Comparison of ENCODE assay signal across 1 cellular context in genomic region chr11:12802418-12803085, GRCh38.
TF ChIP-seq lines count a peak whose summit lies in the region.

No MANE protein-coding gene starts in this region.

TF ChIP-seq in K562, 482 proteins besides CTCF, POLR2A, EP300 and RAD21 (continued from another document):
- TF ChIP-seq GMEB1 (CRISPR knock-in tag; IDR thresholded peaks at IDR 0.05) (no peak), CREM (IDR thresholded peaks at IDR 0.05; ENCODE audit: low read depth) (0 out of 2 replicates have a peak, but pooled peaks have one; percentile 24), TGIF2 (CRISPR knock-in tag; IDR thresholded peaks at IDR 0.05) (no peak), CEBPB (tag; IDR thresholded peaks at IDR 0.05) (peak; percentile 100), TFE3 (CRISPR knock-in tag; IDR thresholded peaks at IDR 0.05) (no peak), THRAP3 (IDR thresholded peaks at IDR 0.05; ENCODE audit: borderline replicate concordance) (no peak), POLR3A (IDR thresholded peaks at IDR 0.05; ENCODE audit: borderline replicate concordance, extremely low read depth, insufficient read depth, insufficient read length) (no peak), RBM15 (IDR thresholded peaks at IDR 0.05; ENCODE audit: insufficient read depth, low read length) (no peak), ZNF384 (IDR thresholded peaks at IDR 0.05; ENCODE audit: low read depth, low read length) (0 out of 2 replicates have a peak, but pooled peaks have one; percentile 46), ZFX (CRISPR knock-in tag; IDR thresholded peaks at IDR 0.05) (peak; percentile 58), ERF (CRISPR knock-in tag; IDR thresholded peaks at IDR 0.05) (no peak), ATF3 (IDR thresholded peaks at IDR 0.05) (peak; percentile 38; the same call in 1 of the 2 replicates), ATF3 (CRISPR knock-in tag; conservative IDR thresholded peaks at IDR 0.05) (no peak), BCLAF1 (IDR thresholded peaks at IDR 0.05; ENCODE audit: borderline replicate concordance in 1 of 2, control insufficient read depth in 1 of 2, low read depth in 2 of 2, low read length in 1 of 2) (no peak), TFAP4 (CRISPR knock-in tag; IDR thresholded peaks at IDR 0.05; ENCODE audit: borderline replicate concordance) (0 out of 2 replicates have a peak, but pooled peaks have one; percentile 27), SMAD2 (IDR thresholded peaks at IDR 0.05; ENCODE audit: low read depth, low read length) (no peak), MEIS2 (IDR thresholded peaks at IDR 0.05; ENCODE audit: partially characterized antibody) (peak; percentile 18), HNRNPLL (IDR thresholded peaks at IDR 0.05; ENCODE audit: low read depth, low read length, poor library complexity, severe bottlenecking) (no peak), ATF7 (IDR thresholded peaks at IDR 0.05) (0 out of 2 replicates have a peak, but pooled peaks have one; percentile 42), BMI1 (IDR thresholded peaks at IDR 0.05; ENCODE audit: low read length) (peak; percentile 72), RFX1 (IDR thresholded peaks at IDR 0.05) (peak; percentile 96), MEF2A (IDR thresholded peaks at IDR 0.05; ENCODE audit: control insufficient read depth, low read depth, low read length) (no peak), ZNF655 (CRISPR knock-in tag; IDR thresholded peaks at IDR 0.05) (no peak), CBFA2T3 (IDR thresholded peaks at IDR 0.05) (peak; percentile 36; the same call in 1 of the 2 replicates), CLOCK (CRISPR knock-in tag; IDR thresholded peaks at IDR 0.05; ENCODE audit: borderline replicate concordance) (no peak), PKNOX1 (IDR thresholded peaks at IDR 0.05) (peak; percentile 13; the same call in 1 of the 2 replicates), NFXL1 (CRISPR knock-in tag; IDR thresholded peaks at IDR 0.05) (no peak), ETS2 (tag; IDR thresholded peaks at IDR 0.05; ENCODE audit: borderline replicate concordance, poor library complexity, severe bottlenecking) (no peak), NR2C2 (CRISPR knock-in tag; IDR thresholded peaks at IDR 0.05) (no peak), NR2C2 (tag; IDR thresholded peaks at IDR 0.05) (0 out of 2 replicates have a peak, but pooled peaks have one; percentile 18), JUND (IDR thresholded peaks at IDR 0.05; ENCODE audit: borderline replicate concordance, low read depth, low read length) (no peak), JUND (tag; IDR thresholded peaks at IDR 0.05; ENCODE audit: borderline replicate concordance, low read depth, low read length) (peak; percentile 10; the same call in 1 of the 3 replicates), HNRNPK (IDR thresholded peaks at IDR 0.05; ENCODE audit: low read depth, low read length, poor library complexity, severe bottlenecking) (no peak), UBTF (IDR thresholded peaks at IDR 0.05; ENCODE audit: borderline replicate concordance in 1 of 2, low read depth in 2 of 2, low read length in 2 of 2) (no peak), GATAD2A (IDR thresholded peaks at IDR 0.05) (no peak), U2AF1 (optimal IDR thresholded peaks at IDR 0.05; ENCODE audit: low read depth, low read length) (no peak), MTA1 (IDR thresholded peaks at IDR 0.05; ENCODE audit: borderline replicate concordance) (no peak; the same call in 1 of the 2 replicates), HMG20B (CRISPR knock-in tag; IDR thresholded peaks at IDR 0.05) (no peak), EGR1 (conservative IDR thresholded peaks at IDR 0.05) (no peak), CTBP1 (IDR thresholded peaks at IDR 0.05; ENCODE audit: borderline replicate concordance) (peak; percentile 88), RBBP5 (IDR thresholded peaks at IDR 0.05; ENCODE audit: borderline replicate concordance, insufficient read depth, low read length, poor library complexity, severe bottlenecking) (no peak), NEUROD1 (IDR thresholded peaks at IDR 0.05; ENCODE audit: borderline replicate concordance, low read depth, low read length, partially characterized antibody) (no peak), PHF21A (IDR thresholded peaks at IDR 0.05; ENCODE audit: borderline replicate concordance, low read depth) (no peak), SREBF2 (CRISPR knock-in tag; IDR thresholded peaks at IDR 0.05) (no peak), NFRKB (IDR thresholded peaks at IDR 0.05; ENCODE audit: low read depth) (no peak), ZKSCAN8 (CRISPR knock-in tag; IDR thresholded peaks at IDR 0.05) (no peak), MCM7 (IDR thresholded peaks at IDR 0.05) (no peak), NBN (IDR thresholded peaks at IDR 0.05; ENCODE audit: low read depth) (no peak), DPF2 (IDR thresholded peaks at IDR 0.05) (peak; percentile 55), ZEB2 (IDR thresholded peaks at IDR 0.05) (peak; percentile 70; the same call in 1 of the 2 replicates), EHMT2 (IDR thresholded peaks at IDR 0.05) (no peak), FOXK2 (conservative IDR thresholded peaks at IDR 0.05 in 1 of 2, IDR thresholded peaks at IDR 0.05 in 1 of 2; ENCODE audit: low read depth in 2 of 2) (0 out of 4 replicates have a peak, but pooled peaks have one; percentile 17 to 36), DACH1 (IDR thresholded peaks at IDR 0.05; ENCODE audit: partially characterized antibody) (peak; percentile 16), RBM22 (IDR thresholded peaks at IDR 0.05; ENCODE audit: low read depth, low read length, poor library complexity, severe bottlenecking) (no peak)
